Comparison of ENCODE assay signal across 7 cellular contexts in genomic region chr2:220441404-220441803, GRCh38.
"Had no signal": no experiment of that assay in that cellular context is flagged by ENCODE, and none has a peak within 500 bp of the region (broad histone marks: within the 10 kb centered on the region; RNA-seq: fewer than 3 reads in every experiment).

No MANE protein-coding gene starts in this region.

- H3K4me3 ChIP-seq: GM12878 had no signal

- FAIRE-seq: G401.6, GM12878, GM12892, GM18507, GM19239 had no signal

- DNase-seq: GDM1, GF-D8 had no signal

- ATAC-seq: GM12878 had no signal
